ENCODE assay signal across 12 cellular contexts in genomic region chr21:43600642-43601397, GRCh38. TPM values are rescaled to one million over a fixed set of nuclear protein-coding genes. Genes with fewer than 3 reads are reported as not detected.
DNase-seq lines count a peak whose midpoint lies in the region; ATAC-seq and FAIRE-seq lines count a peak whose summit lies in the region.
"Had no signal": no experiment of that assay in that cellular context is flagged by ENCODE, and none has a peak within 500 bp of the region (broad histone marks: within the 10 kb centered on the region; RNA-seq: fewer than 3 reads in every experiment).

No MANE protein-coding gene starts in this region.

- no peaks in the 10 kb centered on the region for H3K27me3 ChIP-seq in skeletal muscle satellite cell (ENCODE audit: control insufficient read depth, insufficient read depth, low read length)

- peak overlapping the region; percentile 61 for H3K4me2 ChIP-seq in skeletal muscle satellite cell (ENCODE audit: low read length)

- no peaks in the 10 kb centered on the region for H3K36me3 ChIP-seq in skeletal muscle satellite cell (ENCODE audit: insufficient read depth, low read length)
- H3K36me3 ChIP-seq: thoracic aorta had no signal

- peak overlapping the region; percentile 8 for H3K4me3 ChIP-seq in skeletal muscle satellite cell (ENCODE audit: low read length)
- H3K4me3 ChIP-seq: thoracic aorta had no signal

- DNase-seq in NCI-H82 (lab: John Stamatoyannopoulos, UW) (peak; percentile 15), NCI-H82 treated with DMSO at 0.1 percent for 48 hours (lab: John Stamatoyannopoulos, UW; ENCODE audit: unreplicated experiment) (no peak), RCC 7860 (ENCODE audit: low spot score) (peak; percentile 89), fibroblast of gingiva (ENCODE audit: low read depth) (peak; percentile 84), G401 (ENCODE audit: low spot score) (no peak), ecto neural progenitor cell (ENCODE audit: low spot score) (no peak)
- DNase-seq: activated CD4-positive, alpha-beta T cell treated with anti-CD3 and anti-CD28 coated beads for 48 hours; activated naive CD8-positive, alpha-beta T cell treated with anti-CD3 and anti-CD28 coated beads, Interleukin-2, amount 50 U/mL, for 24 hours; NCI-H2029 had no signal

- FAIRE-seq in RCC 7860 (lab: Jason Lieb, UNC): peak; percentile 96

- H3K4me1 ChIP-seq in skeletal muscle satellite cell (ENCODE audit: control insufficient read depth, insufficient read depth, low read length): peaks cover 83% of the 10 kb centered on the region

- peak overlapping the region; percentile 82 for H3K9ac ChIP-seq in skeletal muscle satellite cell (ENCODE audit: low read depth, low read length)

- no peaks in the 10 kb centered on the region for H3K9me3 ChIP-seq in skeletal muscle satellite cell (replicated peaks; ENCODE audit: low read length)
- H3K9me3 ChIP-seq: thoracic aorta had no signal

- ATAC-seq in GM21447 (IDR thresholded peaks at IDR 0.05; ENCODE audit: unreplicated experiment): no peak
- ATAC-seq: activated naive CD8-positive, alpha-beta T cell treated with anti-CD3 and anti-CD28 coated beads, Interleukin-2, amount 50 U/mL, for 24 hours had no signal

- in situ Hi-C loops in G401 (cut with HindIII; ENCODE audit: low sequenced_read_pairs): no loop called here

RNA-seq across cellular contexts. Expression of gene HSF2BP, which starts 58.5 kb away (rescaled TPM):
- total RNA-seq in skeletal muscle satellite cell (2012; rRNA removed): 0.87 and 1.5 TPM in 2 replicates
- total RNA-seq in G401 (2014; rRNA removed; shearing (Covaris generic)): 5.3 and 9.1 TPM in 2 replicates

RNA-seq across cellular contexts. Expression of gene RRP1B, which starts 58.5 kb away (rescaled TPM):
- total RNA-seq in skeletal muscle satellite cell (2012; rRNA removed): 28.0 and 32.7 TPM in 2 replicates
- total RNA-seq in G401 (2014; rRNA removed; shearing (Covaris generic)): 34.0 and 40.5 TPM in 2 replicates

Comparison
In these comparisons a context has a peak if more than half of its experiments do, and no peak if none do; other contexts are left out.
1. DNase-seq: peak in NCI-H82 (single experiment), RCC 7860 (single experiment) and fibroblast of gingiva (single experiment); none in NCI-H82 treated with DMSO at 0.1 percent for 48 hours (single experiment), G401 (single experiment) and ecto neural progenitor cell (single experiment).